3 cellular contexts compared by ENCODE assay signal in genomic region chr13:34320084-34320483, GRCh38.
"Had no signal": no experiment of that assay in that cellular context is flagged by ENCODE, and none has a peak within 500 bp of the region (broad histone marks: within the 10 kb centered on the region; RNA-seq: fewer than 3 reads in every experiment).

No MANE protein-coding gene starts in this region.

- H3K4me3 ChIP-seq: GM12878 had no signal

- DNase-seq: GDM1, GF-D8 had no signal
